ENCODE assay signal across 9 cellular contexts in the genomic region with DNA sequence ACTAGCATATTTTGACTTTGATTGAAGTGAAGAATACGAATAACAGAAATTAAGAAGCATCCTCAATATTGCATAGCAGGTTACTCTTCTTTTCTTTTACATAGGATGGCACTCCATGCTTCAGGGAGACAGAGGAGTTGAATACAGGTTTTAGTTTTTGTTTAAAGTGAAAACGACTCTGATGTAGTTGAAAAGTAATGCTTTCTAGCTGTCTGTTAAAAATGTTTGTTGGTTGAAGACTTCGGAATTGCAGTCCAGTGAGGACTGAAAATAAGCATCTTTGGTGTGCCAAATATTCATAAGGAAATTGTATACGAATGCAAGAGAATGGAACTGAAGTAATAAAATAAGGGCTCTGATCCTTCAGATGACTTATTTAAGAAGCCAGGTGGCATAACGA. TPM values are rescaled to one million over a fixed set of nuclear protein-coding genes. Genes with fewer than 3 reads are reported as not detected.
DNase-seq lines count a peak whose midpoint lies in the region; ATAC-seq and TF ChIP-seq lines count a peak whose summit lies in the region.
"Had no signal": no experiment of that assay in that cellular context is flagged by ENCODE, and none has a peak within 500 bp of the region (broad histone marks: within the 10 kb centered on the region; RNA-seq: fewer than 3 reads in every experiment).

No MANE protein-coding gene starts in this region.

- peaks cover 18% of the 10 kb centered on the region for H3K27me3 ChIP-seq in H7 (ENCODE audit: control insufficient read depth, insufficient read depth, low read length)
- peaks cover 0 to 6% (median 0%) of the 10 kb centered on the region in 3 donors for H3K27me3 ChIP-seq in skeletal muscle tissue (ENCODE audit: control insufficient read depth in 3 of 3, insufficient read depth in 3 of 3, low read length in 3 of 3)

- DNase-seq in H7 (no peak), foreskin fibroblast (no peak), glomerular visceral epithelial cell (ENCODE audit: extremely low spot score) (no peak), NCI-H2227 treated with DMSO at 0.1 percent for 48 hours (lab: John Stamatoyannopoulos, UW) (no peak), islet precursor cell (no peak)

- peak overlapping the region; percentile 85 for H3K27ac ChIP-seq in VCaP
- peak overlapping the region; percentile 59 for H3K27ac ChIP-seq in skeletal muscle tissue (ENCODE audit: low read depth, low read length)

- H3K4me3 ChIP-seq in H7 (ENCODE audit: insufficient read depth, low read depth, low read length) (peak overlapping the region; percentile 67), foreskin fibroblast (ENCODE audit: low read depth in 1 of 2, low read length in 2 of 2) (peak overlapping the region; percentile 37 to 48), skeletal muscle tissue (ENCODE audit: low read length in 3 of 3) (peak overlapping the region; percentile 74 to 90 (median 82))

- ATAC-seq in HG03159 (IDR thresholded peaks at IDR 0.05; ENCODE audit: unreplicated experiment), result no peak

- no peaks in the 10 kb centered on the region for H3K36me3 ChIP-seq in H7 (replicated peaks; ENCODE audit: control insufficient read depth, insufficient read depth, low read length)
- H3K36me3 ChIP-seq in skeletal muscle tissue (ENCODE audit: control insufficient read depth in 3 of 3, insufficient read depth in 3 of 3, low read length in 3 of 3), result no peaks in the 10 kb centered on the region

- TF ChIP-seq CTCF in VCaP (conservative IDR thresholded peaks at IDR 0.05) (no peak), foreskin fibroblast (IDR thresholded peaks at IDR 0.05; ENCODE audit: low read depth, low read length) (no peak)

- peaks cover 2 to 14% (median 4%) of the 10 kb centered on the region in 3 donors for H3K4me1 ChIP-seq in skeletal muscle tissue (ENCODE audit: control insufficient read depth in 3 of 3, insufficient read depth in 3 of 3, low read length in 3 of 3)

- peak overlapping the region; percentile 69 to 86 (median 74) for H3K9ac ChIP-seq in skeletal muscle tissue (ENCODE audit: low read depth in 1 of 3, low read length in 3 of 3)

- no peaks in the 10 kb centered on the region for H3K9me3 ChIP-seq in skeletal muscle tissue (ENCODE audit: control insufficient read depth in 3 of 3, low read length in 3 of 3)

RNA-seq across cellular contexts. Expression of a gene that starts 0.6 kb away (rescaled TPM):
- 5.1 and 7.9 TPM in 2 replicates for total RNA-seq in H7 (2014; rRNA removed; shearing (Covaris generic))
- 40.7 TPM for total RNA-seq in skeletal muscle tissue
- total RNA-seq: dermis microvascular lymphatic vessel endothelial cell had no signal
